ENCODE assay signal across 7 cellular contexts in the genomic region with DNA sequence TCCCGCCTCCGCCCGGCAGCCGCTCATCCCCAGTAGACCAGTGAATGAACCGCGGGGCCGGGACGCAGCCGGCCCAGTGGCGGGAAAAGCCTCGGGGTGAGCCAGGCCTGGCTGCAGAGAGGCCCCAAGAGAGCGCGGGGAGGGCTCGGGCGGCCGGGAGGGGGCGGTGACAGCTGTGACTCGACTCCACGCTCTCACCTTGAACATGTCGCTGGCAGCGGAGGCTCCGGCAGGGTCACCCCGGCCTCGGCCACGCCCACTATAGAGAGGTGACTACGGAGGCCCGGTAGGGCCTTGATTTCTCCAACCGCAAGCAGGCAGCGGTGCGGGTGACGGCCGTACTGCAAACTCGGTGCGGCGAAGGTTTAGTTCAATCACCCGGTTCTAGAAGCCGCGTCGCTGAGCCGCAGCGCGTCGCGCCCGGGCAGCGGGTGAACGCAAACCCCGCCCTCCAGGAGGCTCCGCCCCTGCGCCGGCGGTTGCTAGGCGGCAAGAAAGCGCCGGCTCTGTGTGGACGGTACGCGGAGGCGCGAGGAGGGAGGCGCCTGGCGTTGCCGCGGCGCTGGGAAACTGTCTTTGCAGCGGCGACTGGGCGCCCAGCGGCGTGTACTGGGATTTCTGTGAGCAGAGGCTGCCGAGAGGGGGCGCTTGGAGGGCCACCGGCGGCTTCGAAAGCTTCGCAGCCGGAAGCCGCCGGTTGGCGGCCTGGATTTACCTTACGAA. TPM values are rescaled to one million over a fixed set of nuclear protein-coding genes. Genes with fewer than 3 reads are reported as not detected.
DNase-seq lines count a peak whose midpoint lies in the region; ATAC-seq and TF ChIP-seq lines count a peak whose summit lies in the region.

TSS of gene APOO (minus strand) at position 443 of the 723 bp plus-strand sequence. CDS start at position 207, 236 bp downstream.
A gene with protein sequence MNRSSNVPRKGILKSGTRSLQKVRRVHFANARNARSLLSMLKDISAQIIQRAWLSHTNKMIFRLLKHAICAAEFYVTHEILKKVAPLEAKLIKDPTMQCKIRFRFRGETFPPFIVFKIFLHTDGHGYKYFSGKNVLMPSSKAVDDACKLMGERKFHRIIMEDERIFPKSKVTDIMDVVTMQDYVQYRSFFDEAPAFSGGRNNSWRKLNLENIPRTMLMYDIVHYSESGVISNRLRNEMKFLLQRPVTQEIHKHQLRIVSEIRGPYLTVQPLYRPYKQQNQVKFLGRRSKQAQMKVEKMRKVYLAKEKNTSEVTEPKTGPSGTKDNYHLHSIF (plus strand): TSS at position 511 of the 723 bp plus-strand sequence. CDS start 2,297 bp downstream, outside the sequence.

- H3K27ac ChIP-seq in right atrium auricular region (peak within 1 kb of the TSS; percentile 81), rectal smooth muscle tissue (ENCODE audit: low read depth, low read length) (peak within 1 kb of the TSS; percentile 80)

- peak; percentile 81 for DNase-seq in NCI-H146 treated with DMSO at 0.1 percent for 48 hours (lab: John Stamatoyannopoulos, UW; ENCODE audit: unreplicated experiment)
- DNase-seq in T-helper 1 cell, result peak; percentile 83 to 96 (median 86)
- peak; percentile 1 to 91 (median 74) for DNase-seq in amygdala (lab: John Stamatoyannopoulos, UW)
- peak; percentile 84 for DNase-seq in right atrium auricular region (ENCODE audit: low spot score)

- peak within 1 kb of the TSS; percentile 27 for H3K9ac ChIP-seq in rectal smooth muscle tissue (ENCODE audit: low read length)

- H3K27me3 ChIP-seq in right atrium auricular region (no peaks in the 10 kb centered on the region), rectal smooth muscle tissue (ENCODE audit: control insufficient read depth, insufficient read depth, low read length) (no peaks in the 10 kb centered on the region)

- peaks cover 0 to 4% of the 10 kb centered on the region in 2 donors for H3K9me3 ChIP-seq in right atrium auricular region

- peak; percentile 93 for ATAC-seq in HG02884 (IDR thresholded peaks at IDR 0.05; ENCODE audit: unreplicated experiment)

- no peaks in the 10 kb centered on the region for H3K36me3 ChIP-seq in right atrium auricular region
- H3K36me3 ChIP-seq in rectal smooth muscle tissue (ENCODE audit: control insufficient read depth, insufficient read depth, low read length), result no peaks in the 10 kb centered on the region

- TF ChIP-seq CTCF in right atrium auricular region (IDR thresholded peaks at IDR 0.05), result peak; percentile 32 to 78

- H3K4me3 ChIP-seq in right atrium auricular region (peak within 1 kb of the TSS; percentile 43 to 55), rectal smooth muscle tissue (ENCODE audit: low read length) (peak within 1 kb of the TSS; percentile 77)

- TF ChIP-seq POLR2A in GM15510 (IDR thresholded peaks at IDR 0.05; ENCODE audit: borderline replicate concordance, extremely low read depth, insufficient read length), result peak; percentile 48

- peaks cover 0 to 11% of the 10 kb centered on the region in 2 donors for H3K4me1 ChIP-seq in right atrium auricular region
- H3K4me1 ChIP-seq in rectal smooth muscle tissue (ENCODE audit: control insufficient read depth, insufficient read depth, low read length), result no peaks in the 10 kb centered on the region

RNA-seq across cellular contexts. Expression of gene APOO, which starts in this region (rescaled TPM):
- 10 to 100 TPM; 27.1 to 63.3 TPM for total RNA-seq in right atrium auricular region

RNA-seq across cellular contexts. Expression of the second gene that starts in this region (rescaled TPM):
- total RNA-seq in right atrium auricular region, result not detected

Comparison
In these comparisons a context has a peak if more than half of its experiments do, and no peak if none do; other contexts are left out.
1. Peak in every context shown above with its lines: DNase-seq, ATAC-seq, H3K4me3 ChIP-seq and H3K27ac ChIP-seq.